Comparison of ENCODE assay signal across 1 cellular context in genomic region chr4:25949994-25950393, GRCh38.
TF ChIP-seq lines count a peak whose summit lies in the region.

No MANE protein-coding gene starts in this region.

TF ChIP-seq in HepG2, 621 proteins besides CTCF, POLR2A, EP300 and RAD21 (continued from another document):
- TF ChIP-seq ZNF280B (CRISPR knock-in tag; IDR thresholded peaks at IDR 0.05; ENCODE audit: borderline replicate concordance) (no peak), FOXO1 (CRISPR knock-in tag; IDR thresholded peaks at IDR 0.05) (no peak), CEBPZ (IDR thresholded peaks at IDR 0.05; ENCODE audit: low read length) (no peak), ZNF672 (CRISPR knock-in tag; IDR thresholded peaks at IDR 0.05) (no peak), ZNF607 (CRISPR knock-in tag; IDR thresholded peaks at IDR 0.05; ENCODE audit: borderline replicate concordance) (no peak)
